In the genomic region with DNA sequence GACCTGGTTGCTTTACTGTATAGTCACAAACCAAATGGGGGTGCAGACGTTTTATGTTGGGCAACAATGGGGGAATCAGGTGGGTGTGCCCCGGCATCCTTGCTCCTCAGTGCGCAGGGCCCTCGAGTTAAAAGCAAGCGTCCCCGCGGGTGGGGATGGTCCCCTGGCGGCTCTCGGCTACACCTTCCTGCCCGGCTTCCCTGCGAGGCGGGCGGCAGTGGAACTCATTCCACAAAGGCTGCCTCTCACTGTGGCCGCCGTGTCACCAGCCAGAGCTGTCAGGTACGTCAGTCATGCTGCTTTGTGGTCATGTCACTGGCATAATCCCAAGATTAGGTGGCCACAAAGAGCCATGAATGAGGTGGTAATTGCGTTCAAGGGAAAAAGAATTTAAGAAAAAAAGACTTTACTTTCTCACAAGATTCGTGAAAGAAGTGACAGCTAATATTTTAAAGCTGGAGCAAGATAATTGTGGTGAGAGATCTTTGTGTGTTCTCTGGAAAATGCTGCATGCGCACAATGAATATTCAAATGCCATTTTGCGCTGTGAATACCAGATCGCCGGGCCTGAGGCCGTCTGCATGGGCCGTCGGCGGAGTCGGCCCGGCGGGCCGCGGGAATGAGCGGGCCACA, we compare ENCODE assay signal across 8 cellular contexts.
DNase-seq lines count a peak whose midpoint lies in the region; ATAC-seq and TF ChIP-seq lines count a peak whose summit lies in the region.

No MANE protein-coding gene starts in this region.

- H3K27me3 ChIP-seq in cardiac muscle cell (peaks cover 43% of the 10 kb centered on the region), colonic mucosa (no peaks in the 10 kb centered on the region)

- peak in 1 of 3 donors; percentile 1 for ATAC-seq in natural killer cell
- no peak for ATAC-seq in HG03097 (IDR thresholded peaks at IDR 0.05; ENCODE audit: low FRiP score, unreplicated experiment)

- H3K27me3 Mint-ChIP-seq in natural killer cell (ENCODE audit: low read depth in 2 of 2), result no peaks in the 10 kb centered on the region

- H3K27ac ChIP-seq in cardiac muscle cell (no peak overlapping the region), colonic mucosa (peak overlapping the region; percentile 83)

- H3K9ac ChIP-seq in colonic mucosa (ENCODE audit: low read depth in 2 of 2, low read length in 2 of 2), result peak overlapping the region; percentile 86 to 92

- H3K4me3 ChIP-seq in cardiac muscle cell (peak overlapping the region; percentile 26), colonic mucosa (peak overlapping the region; percentile 69)

- H3K9me3 ChIP-seq in cardiac muscle cell (ENCODE audit: low read depth) (no peaks in the 10 kb centered on the region), colonic mucosa (no peaks in the 10 kb centered on the region)

- no peaks in the 10 kb centered on the region for H3K36me3 Mint-ChIP-seq in natural killer cell

- peaks cover 30 to 31% of the 10 kb centered on the region in 2 donors for H3K4me1 Mint-ChIP-seq in natural killer cell

- peak overlapping the region; percentile 57 to 96 for H3K27ac Mint-ChIP-seq in natural killer cell

- no peak for TF ChIP-seq CTCF in cardiac muscle cell (IDR thresholded peaks at IDR 0.05; ENCODE audit: low read depth, low read length)
- TF ChIP-seq CTCF in colonic mucosa (IDR thresholded peaks at IDR 0.05), result no peak
- TF ChIP-seq CTCF in natural killer cell (IDR thresholded peaks at IDR 0.05), result no peak

- H3K4me1 ChIP-seq in cardiac muscle cell (ENCODE audit: low read depth) (no peaks in the 10 kb centered on the region), colonic mucosa (no peaks in the 10 kb centered on the region)

- H3K4me3 Mint-ChIP-seq in natural killer cell, result peak overlapping the region; percentile 99

- H3K9me3 Mint-ChIP-seq in natural killer cell, result no peaks in the 10 kb centered on the region

- H3K36me3 ChIP-seq in cardiac muscle cell, result no peaks in the 10 kb centered on the region
- H3K36me3 ChIP-seq in colonic mucosa, result no peaks in the 10 kb centered on the region

- intact Hi-C loops in cardiac septum (cut with DNase I) (no loop called here), colonic mucosa (cut with DNase I) (no loop called here), natural killer cell (cut with micrococcal nuclease) (loop anchor here (2.0 to 5.0 kb wide), 2 partner anchors 145 to 759 kb away; a partner anchor contains a TSS)

- DNase-seq in cardiac muscle cell (ENCODE audit: low read depth in 1 of 2, low spot score in 1 of 2) (no peak), cardiac septum (ENCODE audit: low spot score) (no peak), RPMI7951 (ENCODE audit: low read depth) (peak; percentile 36), colonic mucosa (no peak), natural killer cell (no peak), cerebellar nuclear complex (lab: John Stamatoyannopoulos, UW) (no peak), NCI-H2107 treated with DMSO at 0.1 percent for 48 hours (lab: John Stamatoyannopoulos, UW; ENCODE audit: unreplicated experiment) (no peak)
